ENCODE assay signal across 1 cellular context in genomic region chr13:75635101-75635620, GRCh38.
TF ChIP-seq lines count a peak whose summit lies in the region.

No MANE protein-coding gene starts in this region.

TF ChIP-seq in SK-N-SH, 30 proteins besides CTCF, POLR2A, EP300 and RAD21 (continued from another document):
- TF ChIP-seq REST (IDR thresholded peaks at IDR 0.05; ENCODE audit: low read depth, low read length) (no peak), GATA2 (CRISPR knock-in tag; IDR thresholded peaks at IDR 0.05) (no peak), MEF2A (IDR thresholded peaks at IDR 0.05; ENCODE audit: borderline replicate concordance, low read depth) (no peak), USF1 (IDR thresholded peaks at IDR 0.05; ENCODE audit: borderline replicate concordance, low read depth) (no peak), MAX (IDR thresholded peaks at IDR 0.05; ENCODE audit: low read depth) (no peak), ZBTB33 (IDR thresholded peaks at IDR 0.05; ENCODE audit: borderline replicate concordance, low read depth) (no peak), SIN3A (IDR thresholded peaks at IDR 0.05; ENCODE audit: borderline replicate concordance, low read depth, low read length) (no peak), EZH2phosphoT487 (IDR thresholded peaks at IDR 0.05; ENCODE audit: borderline replicate concordance, low read depth) (no peak), YY1 (IDR thresholded peaks at IDR 0.05; ENCODE audit: low read depth) (no peak), USF2 (IDR thresholded peaks at IDR 0.05; ENCODE audit: borderline replicate concordance, low read depth, low read length) (no peak), MXI1 (IDR thresholded peaks at IDR 0.05; ENCODE audit: low read depth, low read length) (no peak)
